Comparison of ENCODE assay signal across 17 cellular contexts in genomic region chr14:37936971-37937370, GRCh38.
DNase-seq lines count a peak whose midpoint lies in the region; ATAC-seq and TF ChIP-seq lines count a peak whose summit lies in the region.
"Had no signal": no experiment of that assay in that cellular context is flagged by ENCODE, and none has a peak within 500 bp of the region (broad histone marks: within the 10 kb centered on the region; RNA-seq: fewer than 3 reads in every experiment).

No MANE protein-coding gene starts in this region.

- peaks cover 6% of the 10 kb centered on the region for H3K4me1 Mint-ChIP-seq in type B pancreatic cell (ENCODE audit: unreplicated experiment)
- H3K4me1 Mint-ChIP-seq: CD4-positive, alpha-beta memory T cell had no signal

- H3K27ac Mint-ChIP-seq in type B pancreatic cell: peak overlapping the region; percentile 71
- H3K27ac Mint-ChIP-seq: CD4-positive, alpha-beta memory T cell; HFFc6 had no signal

- H3K27ac ChIP-seq in Karpas-422 (ENCODE audit: low read length) (no peak overlapping the region), parathyroid adenoma (no peak overlapping the region), psoas muscle (no peak overlapping the region)

- no peaks in the 10 kb centered on the region for H3K9me2 ChIP-seq in Karpas-422 (replicated peaks; ENCODE audit: insufficient read depth, low read length)

- no peak overlapping the region for H3K9ac ChIP-seq in Karpas-422 (ENCODE audit: low read length)
- H3K9ac ChIP-seq in parathyroid adenoma: no peak overlapping the region

- no peak for TF ChIP-seq CTCF in parathyroid adenoma (IDR thresholded peaks at IDR 0.05)
- TF ChIP-seq CTCF in type B pancreatic cell (conservative IDR thresholded peaks at IDR 0.05): no peak
- no peak for TF ChIP-seq CTCF in psoas muscle (IDR thresholded peaks at IDR 0.05)

- H4K20me1 ChIP-seq in Karpas-422 (ENCODE audit: insufficient read depth, low read depth, low read length): no peaks in the 10 kb centered on the region

- H3K4me3 Mint-ChIP-seq in type B pancreatic cell: no peak overlapping the region
- H3K4me3 Mint-ChIP-seq: CD4-positive, alpha-beta memory T cell; HFFc6 had no signal

- H3K4me2 ChIP-seq in Karpas-422 (ENCODE audit: low read depth, low read length, poor library complexity, severe bottlenecking): no peak overlapping the region
- no peak overlapping the region for H3K4me2 ChIP-seq in parathyroid adenoma (ENCODE audit: low read length)

- H3K9me3 ChIP-seq in Karpas-422 (ENCODE audit: low read length): no peaks in the 10 kb centered on the region
- no peaks in the 10 kb centered on the region for H3K9me3 ChIP-seq in parathyroid adenoma (ENCODE audit: control insufficient read depth, low read length)
- H3K9me3 ChIP-seq in psoas muscle: no peaks in the 10 kb centered on the region
- H3K9me3 ChIP-seq: HAP-1 had no signal

- H3K79me2 ChIP-seq in Karpas-422 (ENCODE audit: low read length) (no peaks in the 10 kb centered on the region), parathyroid adenoma (no peaks in the 10 kb centered on the region)

- H3K27me3 ChIP-seq in Karpas-422 (ENCODE audit: low read length) (no peaks in the 10 kb centered on the region), parathyroid adenoma (ENCODE audit: control insufficient read depth, insufficient read depth, low read length) (no peaks in the 10 kb centered on the region), psoas muscle (ENCODE audit: insufficient read depth in 3 of 3, low read length in 2 of 3) (no peaks in the 10 kb centered on the region)

- H3K4me1 ChIP-seq in Karpas-422 (ENCODE audit: low read length) (peaks cover 38% of the 10 kb centered on the region), parathyroid adenoma (peaks cover 7% of the 10 kb centered on the region), psoas muscle (no peaks in the 10 kb centered on the region)
- H3K4me1 ChIP-seq: HAP-1 had no signal

- H3K4me3 ChIP-seq in Karpas-422 (ENCODE audit: low read length): no peak overlapping the region
- H3K4me3 ChIP-seq in parathyroid adenoma (ENCODE audit: low read depth, low read length): no peak overlapping the region
- no peak overlapping the region for H3K4me3 ChIP-seq in psoas muscle
- H3K4me3 ChIP-seq: GM12878, HAP-1 had no signal

- no peaks in the 10 kb centered on the region for H3K36me3 Mint-ChIP-seq in type B pancreatic cell
- H3K36me3 Mint-ChIP-seq: CD4-positive, alpha-beta memory T cell had no signal

- peaks cover 4% of the 10 kb centered on the region for H3K9me3 Mint-ChIP-seq in type B pancreatic cell
- H3K9me3 Mint-ChIP-seq: HFFc6 had no signal

- H3K36me3 ChIP-seq in Karpas-422 (ENCODE audit: insufficient read depth, low read length) (no peaks in the 10 kb centered on the region), parathyroid adenoma (ENCODE audit: control insufficient read depth, insufficient read depth, low read length) (no peaks in the 10 kb centered on the region), psoas muscle (ENCODE audit: insufficient read depth in 1 of 2, low read depth in 1 of 2) (no peaks in the 10 kb centered on the region)
- H3K36me3 ChIP-seq: HAP-1 had no signal

- DNase-seq in Karpas-422 (no peak), type B pancreatic cell (ENCODE audit: extremely low spot score, unreplicated experiment) (no peak), NCI-H146 (lab: John Stamatoyannopoulos, UW) (no peak), psoas muscle (no peak)
- DNase-seq: C1 segment of cervical spinal cord; CD4-positive, alpha-beta memory T cell; COR-L47; DMS153; DMS79; EL; GDM1; GOT3; HFFc6 had no signal

- ATAC-seq in GM18907 (IDR thresholded peaks at IDR 0.05; ENCODE audit: unreplicated experiment) (no peak), psoas muscle (no peak)
- ATAC-seq: GM12878 had no signal

- 37 to 60% (median 38%) methylated on average over 2 of the region's 2 CpGs for WGBS in psoas muscle, 3 donors

- intact Hi-C loops in psoas muscle (cut with DNase I): no loop called here

- H2AFZ ChIP-seq in Karpas-422 (ENCODE audit: low read length): peak overlapping the region; percentile 83
- peak overlapping the region; percentile 20 for H2AFZ ChIP-seq in parathyroid adenoma

- H3K27me3 Mint-ChIP-seq in type B pancreatic cell: no peaks in the 10 kb centered on the region
